Comparison of ENCODE assay signal across 33 cellular contexts in genomic region chr2:199381531-199381930, GRCh38.
"Had no signal": no experiment of that assay in that cellular context is flagged by ENCODE, and none has a peak within 500 bp of the region (broad histone marks: within the 10 kb centered on the region; RNA-seq: fewer than 3 reads in every experiment).

No MANE protein-coding gene starts in this region.

- H3K27ac Mint-ChIP-seq: activated CD4-positive, alpha-beta T cell treated with anti-CD3 and anti-CD28 coated beads, Interleukin-2, amount 10 ng/mL, durations not matched to agents 24 days and 14 days; activated CD8-positive, alpha-beta T cell treated with anti-CD3 and anti-CD28 coated beads, Interleukin-2, amount 10 ng/mL, durations not matched to agents 7 days and 5 days; activated naive CD4-positive, alpha-beta T cell treated with anti-CD3 and anti-CD28 coated beads, Interleukin-2, amount 10 ng/mL, durations not matched to agents 7 days and 5 days; activated naive CD8-positive, alpha-beta T cell; activated naive CD8-positive, alpha-beta T cell treated with anti-CD3 and anti-CD28 coated beads, Interleukin-2, amount 50 U/mL, for 24 hours; activated T-cell treated with anti-CD3 and anti-CD28 coated beads, Interleukin-2, amount 50 U/mL, for 24 hours had no signal

- H3K27me3 Mint-ChIP-seq: brain had no signal

- DNase-seq: activated CD4-positive, alpha-beta T cell treated with anti-CD3 and anti-CD28 coated beads, Interleukin-2, amount 10 ng/mL, durations not matched to agents 24 days and 14 days; activated CD4-positive, alpha-beta T cell treated with anti-CD3 and anti-CD28 coated beads, Interleukin-2, amount 50 U/mL, for 48 hours; activated CD8-positive, alpha-beta T cell treated with anti-CD3 and anti-CD28 coated beads, Interleukin-2, amount 10 ng/mL, durations not matched to agents 7 days and 5 days; activated gamma-delta T cell treated with Interleukin-2 at 50 U/mL for 16 hours; activated naive CD4-positive, alpha-beta T cell treated with anti-CD3 and anti-CD28 coated beads, Interleukin-2, amount 10 ng/mL, durations not matched to agents 7 days and 5 days; activated naive CD8-positive, alpha-beta T cell treated with anti-CD3 and anti-CD28 coated beads, Interleukin-2, amount 50 U/mL, for 24 hours; activated T-cell treated with anti-CD3 and anti-CD28 coated beads, Interleukin-2, amount 50 U/mL, for 24 hours; caudate nucleus; cerebellar nuclear complex; Kasumi-1; KG1; MG63; NCI-H1048; NCI-H1417; NCI-H146; NCI-H187; NCI-H2029 treated with DMSO at 0.1 percent for 48 hours; NCI-H2107; NCI-H2171 treated with DMSO at 0.1 percent for 48 hours; NCI-H2227 treated with DMSO at 0.1 percent for 48 hours; NCI-H446; NCI-H510A treated with DMSO at 0.1 percent for 48 hours; NCI-H526 treated with DMSO at 0.1 percent for 48 hours; NK-92 treated with Interleukin-12 subunit alpha and Interleukin-12 subunit beta, amount 100 ng/mL, for 24 hours; PC-3; Peyer's patch; RPMI8226; SHP77 treated with DMSO at 0.1 percent for 48 hours; T1000; WERI-Rb-1 had no signal

- H3K9me3 ChIP-seq: MG63, Peyer's patch had no signal

- H3K4me1 Mint-ChIP-seq: activated CD4-positive, alpha-beta T cell treated with anti-CD3 and anti-CD28 coated beads, Interleukin-2, amount 10 ng/mL, durations not matched to agents 24 days and 14 days; activated naive CD4-positive, alpha-beta T cell treated with anti-CD3 and anti-CD28 coated beads, Interleukin-2, amount 10 ng/mL, durations not matched to agents 7 days and 5 days; activated naive CD8-positive, alpha-beta T cell treated with anti-CD3 and anti-CD28 coated beads, Interleukin-2, amount 50 U/mL, for 24 hours had no signal

- ATAC-seq: activated CD8-positive, alpha-beta T cell treated with anti-CD3 and anti-CD28 coated beads, Interleukin-2, amount 10 ng/mL, durations not matched to agents 7 days and 5 days; activated naive CD8-positive, alpha-beta T cell treated with anti-CD3 and anti-CD28 coated beads, Interleukin-2, amount 50 U/mL, for 24 hours; PC-3 had no signal

- H3K4me3 ChIP-seq: MG63, Peyer's patch, SK-N-MC had no signal

- H3K36me3 Mint-ChIP-seq: activated naive CD4-positive, alpha-beta T cell treated with anti-CD3 and anti-CD28 coated beads, Interleukin-2, amount 10 ng/mL, durations not matched to agents 7 days and 5 days; activated naive CD8-positive, alpha-beta T cell; brain had no signal

- H3K4me1 ChIP-seq: Peyer's patch had no signal

- H3K4me3 Mint-ChIP-seq: activated CD4-positive, alpha-beta T cell treated with anti-CD3 and anti-CD28 coated beads, Interleukin-2, amount 10 ng/mL, durations not matched to agents 24 days and 14 days; activated CD8-positive, alpha-beta T cell treated with anti-CD3 and anti-CD28 coated beads, Interleukin-2, amount 10 ng/mL, durations not matched to agents 7 days and 5 days; activated naive CD4-positive, alpha-beta T cell treated with anti-CD3 and anti-CD28 coated beads, Interleukin-2, amount 10 ng/mL, durations not matched to agents 7 days and 5 days; activated naive CD8-positive, alpha-beta T cell; activated naive CD8-positive, alpha-beta T cell treated with anti-CD3 and anti-CD28 coated beads, Interleukin-2, amount 50 U/mL, for 24 hours; activated T-cell treated with anti-CD3 and anti-CD28 coated beads, Interleukin-2, amount 50 U/mL, for 24 hours; brain had no signal

- H3K27me3 ChIP-seq: MG63, Peyer's patch had no signal

- H3K9me3 Mint-ChIP-seq: activated CD4-positive, alpha-beta T cell treated with anti-CD3 and anti-CD28 coated beads, Interleukin-2, amount 10 ng/mL, durations not matched to agents 24 days and 14 days; activated naive CD4-positive, alpha-beta T cell treated with anti-CD3 and anti-CD28 coated beads, Interleukin-2, amount 10 ng/mL, durations not matched to agents 7 days and 5 days; activated naive CD8-positive, alpha-beta T cell treated with anti-CD3 and anti-CD28 coated beads, Interleukin-2, amount 50 U/mL, for 24 hours; activated T-cell treated with anti-CD3 and anti-CD28 coated beads, Interleukin-2, amount 50 U/mL, for 24 hours; brain had no signal

- H3K27ac ChIP-seq: Peyer's patch, SK-N-MC, WERI-Rb-1 had no signal
